Comparison of ENCODE assay signal across 14 cellular contexts in genomic region chr6:4280721-4281120, GRCh38.
A peak's percentile ranks its signal among the peaks of the same experiment; 100 is the strongest.
DNase-seq lines count a peak whose midpoint lies in the region; ATAC-seq and TF ChIP-seq lines count a peak whose summit lies in the region.
"Had no signal": no experiment of that assay in that cellular context is flagged by ENCODE, and none has a peak within 500 bp of the region (broad histone marks: within the 10 kb centered on the region; RNA-seq: fewer than 3 reads in every experiment).

No MANE protein-coding gene starts in this region.

- H3K4me2 ChIP-seq in GM23248 (ENCODE audit: unreplicated experiment), result no peak overlapping the region

- H3K27ac Mint-ChIP-seq in activated CD8-positive, alpha-beta memory T cell treated with anti-CD3 and anti-CD28 coated beads, Interleukin-2, amount 10 ng/mL, durations not matched to agents 7 days and 5 days, result no peak overlapping the region
- H3K27ac Mint-ChIP-seq: activated naive CD4-positive, alpha-beta T cell treated with anti-CD3 and anti-CD28 coated beads, Interleukin-2, amount 50 U/mL, for 24 hours; CD4-positive, CD25-positive, alpha-beta regulatory T cell; natural killer cell treated with Interleukin-12 subunit alpha and Interleukin-12 subunit beta and Interleukin-15 and Interleukin-18, amount 100 ng/mL, for 72 hours; WTC11 had no signal

- H4K20me1 ChIP-seq in GM23248 (ENCODE audit: insufficient read depth), result no peaks in the 10 kb centered on the region

- H3K9me3 Mint-ChIP-seq in activated CD8-positive, alpha-beta memory T cell treated with anti-CD3 and anti-CD28 coated beads, Interleukin-2, amount 10 ng/mL, durations not matched to agents 7 days and 5 days (ENCODE audit: low read depth), result no peaks in the 10 kb centered on the region
- H3K9me3 Mint-ChIP-seq: activated naive CD4-positive, alpha-beta T cell treated with anti-CD3 and anti-CD28 coated beads, Interleukin-2, amount 50 U/mL, for 24 hours; natural killer cell treated with Interleukin-12 subunit alpha and Interleukin-12 subunit beta and Interleukin-15 and Interleukin-18, amount 100 ng/mL, for 72 hours had no signal

- no peaks in the 10 kb centered on the region for H3K9me2 ChIP-seq in GM23248 (ENCODE audit: insufficient read depth)

- H3K36me3 ChIP-seq in GM23248 (ENCODE audit: low read depth), result no peaks in the 10 kb centered on the region

- H3K27me3 ChIP-seq in GM23248 (replicated peaks; ENCODE audit: insufficient read depth) (peaks cover 26% of the 10 kb centered on the region), foreskin keratinocyte (no peaks in the 10 kb centered on the region)

- no peaks in the 10 kb centered on the region for H3K79me2 ChIP-seq in GM23248 (ENCODE audit: insufficient read depth)

- DNase-seq in 8988T (peak; percentile 50), GM23248 (peak; percentile 89), SW480 (ENCODE audit: low spot score) (peak; percentile 23), foreskin keratinocyte (peak; percentile 99), NK-92 (lab: John Stamatoyannopoulos, UW; ENCODE audit: unreplicated experiment) (no peak), GM19240 (ENCODE audit: insufficient read length, low spot score) (no peak), SHP77 (lab: John Stamatoyannopoulos, UW) (no peak)
- DNase-seq in activated CD8-positive, alpha-beta memory T cell treated with anti-CD3 and anti-CD28 coated beads, Interleukin-2, amount 10 ng/mL, durations not matched to agents 7 days and 5 days, result no peak
- DNase-seq: CD4-positive, CD25-positive, alpha-beta regulatory T cell; glutamatergic neuron; NCI-H510A treated with DMSO at 0.1 percent for 48 hours had no signal

- ATAC-seq in foreskin keratinocyte, result peak; percentile 64
- no peak for ATAC-seq in activated CD8-positive, alpha-beta memory T cell treated with anti-CD3 and anti-CD28 coated beads, Interleukin-2, amount 10 ng/mL, durations not matched to agents 7 days and 5 days

- H3K4me3 Mint-ChIP-seq in activated CD8-positive, alpha-beta memory T cell treated with anti-CD3 and anti-CD28 coated beads, Interleukin-2, amount 10 ng/mL, durations not matched to agents 7 days and 5 days, result no peak overlapping the region
- H3K4me3 Mint-ChIP-seq: activated naive CD4-positive, alpha-beta T cell treated with anti-CD3 and anti-CD28 coated beads, Interleukin-2, amount 50 U/mL, for 24 hours; CD4-positive, CD25-positive, alpha-beta regulatory T cell; natural killer cell treated with Interleukin-12 subunit alpha and Interleukin-12 subunit beta and Interleukin-15 and Interleukin-18, amount 100 ng/mL, for 72 hours had no signal

- H3K9me3 ChIP-seq in GM23248 (ENCODE audit: low read depth), result no peaks in the 10 kb centered on the region

- no peaks in the 10 kb centered on the region for H3K36me3 Mint-ChIP-seq in activated CD8-positive, alpha-beta memory T cell treated with anti-CD3 and anti-CD28 coated beads, Interleukin-2, amount 10 ng/mL, durations not matched to agents 7 days and 5 days
- H3K36me3 Mint-ChIP-seq: activated naive CD4-positive, alpha-beta T cell treated with anti-CD3 and anti-CD28 coated beads, Interleukin-2, amount 50 U/mL, for 24 hours; CD4-positive, CD25-positive, alpha-beta regulatory T cell; natural killer cell treated with Interleukin-12 subunit alpha and Interleukin-12 subunit beta and Interleukin-15 and Interleukin-18, amount 100 ng/mL, for 72 hours; WTC11 had no signal

- no peak overlapping the region for H3K4me3 ChIP-seq in GM23248

- no peaks in the 10 kb centered on the region for H3F3A ChIP-seq in GM23248 (ENCODE audit: insufficient read depth)

- WGBS in GM23248 (ENCODE audit: low coverage in 1 of 2, low lambda C conversion rate in 2 of 2, missing lambda C conversion rate in 2 of 2), 2 experiments, result 0 to 5% methylated on average over 1 of the region's 1 CpG

- CTCF ChIA-PET in activated CD8-positive, alpha-beta memory T cell treated with anti-CD3 and anti-CD28 coated beads, Interleukin-2, amount 10 ng/mL, durations not matched to agents 7 days and 5 days (lab: Charles Lee), result no interaction called here

- H3K4me1 Mint-ChIP-seq in activated CD8-positive, alpha-beta memory T cell treated with anti-CD3 and anti-CD28 coated beads, Interleukin-2, amount 10 ng/mL, durations not matched to agents 7 days and 5 days, result no peaks in the 10 kb centered on the region

- no peak for TF ChIP-seq CTCF in foreskin keratinocyte (conservative IDR thresholded peaks at IDR 0.05)

- in situ Hi-C loops in GM23248 (cut with MboI), result no loop called here

- no peak overlapping the region for H3K9ac ChIP-seq in GM23248

- peaks cover 17% of the 10 kb centered on the region for H3K4me1 ChIP-seq in GM23248 (ENCODE audit: insufficient read depth)
- peaks cover 10% of the 10 kb centered on the region for H3K4me1 ChIP-seq in foreskin keratinocyte

- peaks cover 36% of the 10 kb centered on the region for H3K27me3 Mint-ChIP-seq in activated CD8-positive, alpha-beta memory T cell treated with anti-CD3 and anti-CD28 coated beads, Interleukin-2, amount 10 ng/mL, durations not matched to agents 7 days and 5 days

- no peak overlapping the region for H2AFZ ChIP-seq in GM23248

- H3K27ac ChIP-seq in GM23248 (no peak overlapping the region), foreskin keratinocyte (peak overlapping the region; percentile 92)

Comparison
In these comparisons a context has a peak if more than half of its experiments do, and no peak if none do; other contexts are left out.
1. DNase-seq: peak in 8988T (single experiment), GM23248 (single experiment), SW480 (single experiment) and foreskin keratinocyte (2 of 2); none in NK-92 (single experiment), GM19240 (single experiment), SHP77 (0 of 2) and activated CD8-positive, alpha-beta memory T cell treated with anti-CD3 and anti-CD28 coated beads, Interleukin-2, amount 10 ng/mL, durations not matched to agents 7 days and 5 days (single experiment).